34 cellular contexts compared by ENCODE assay signal in genomic region chr7:2829040-2829439, GRCh38.
"Had no signal": no experiment of that assay in that cellular context is flagged by ENCODE, and none has a peak within 500 bp of the region (broad histone marks: within the 10 kb centered on the region; RNA-seq: fewer than 3 reads in every experiment).

No MANE protein-coding gene starts in this region.

- H3K27ac Mint-ChIP-seq: activated B cell treated with CpG ODN at 0.5 μM for 24 hours; activated CD8-positive, alpha-beta memory T cell treated with anti-CD3 and anti-CD28 coated beads, Interleukin-2, amount 10 ng/mL, durations not matched to agents 7 days and 5 days; activated CD8-positive, alpha-beta T cell treated with anti-CD3 and anti-CD28 coated beads, Interleukin-2, amount 10 ng/mL, durations not matched to agents 7 days and 5 days; activated naive CD4-positive, alpha-beta T cell treated with anti-CD3 and anti-CD28 coated beads, Interleukin-2, amount 50 U/mL, for 24 hours; activated naive CD8-positive, alpha-beta T cell treated with anti-CD3 and anti-CD28 coated beads, Interleukin-2, amount 50 U/mL, for 24 hours; activated T-helper 2 cell treated with anti-CD3 and anti-CD28 coated beads, Interferon-gamma antibody, Interleukin-2, Interleukin-4, amounts not matched to agents 10 μg/mL and 5 μg/mL and 100 μg/mL, durations not matched to agents 14 hours and 24 hours and 36 hours; mesothelial cell of epicardium; progenitor cell of endocrine pancreas; stimulated activated naive CD8-positive, alpha-beta T cell treated with anti-CD3 and anti-CD28 coated beads, Interleukin-15, Interleukin-2, amounts not matched to agents 100 ng/mL and 50 ng/mL, for 24 hours; T-helper 1 cell treated with Interleukin-12 subunit alpha and Interleukin-12 subunit beta and Interleukin-4 antibody, amounts not matched to agents 30 μg/mL and 1 μg/mL, for 36 hours; type B pancreatic cell had no signal

- H3K27ac ChIP-seq: epithelial cell of prostate, esophagus squamous epithelium, gastroesophageal sphincter, hepatocyte, ovary, skin epidermis, thoracic aorta, vagina had no signal

- H3K4me2 ChIP-seq: hepatocyte had no signal

- H3K9me3 Mint-ChIP-seq: activated B cell treated with CpG ODN at 0.5 μM for 24 hours; activated naive CD4-positive, alpha-beta T cell treated with anti-CD3 and anti-CD28 coated beads, Interleukin-2, amount 50 U/mL, for 24 hours; activated naive CD8-positive, alpha-beta T cell treated with anti-CD3 and anti-CD28 coated beads, Interleukin-2, amount 50 U/mL, for 24 hours; activated T-helper 2 cell treated with anti-CD3 and anti-CD28 coated beads, Interferon-gamma antibody, Interleukin-2, Interleukin-4, amounts not matched to agents 10 μg/mL and 5 μg/mL and 100 μg/mL, durations not matched to agents 14 hours and 24 hours and 36 hours; central memory CD8-positive, alpha-beta T cell; mesothelial cell of epicardium; naive B cell; stimulated activated naive CD8-positive, alpha-beta T cell treated with anti-CD3 and anti-CD28 coated beads, Interleukin-15, Interleukin-2, amounts not matched to agents 100 ng/mL and 50 ng/mL, for 24 hours; T-helper 1 cell treated with Interleukin-12 subunit alpha and Interleukin-12 subunit beta and Interleukin-4 antibody, amounts not matched to agents 30 μg/mL and 1 μg/mL, for 36 hours; type B pancreatic cell had no signal

- H3K27me3 Mint-ChIP-seq: activated B cell treated with CpG ODN at 0.5 μM for 24 hours; activated CD8-positive, alpha-beta memory T cell treated with anti-CD3 and anti-CD28 coated beads, Interleukin-2, amount 10 ng/mL, durations not matched to agents 7 days and 5 days; activated naive CD4-positive, alpha-beta T cell treated with anti-CD3 and anti-CD28 coated beads, Interleukin-2, amount 50 U/mL, for 24 hours; activated naive CD8-positive, alpha-beta T cell treated with anti-CD3 and anti-CD28 coated beads, Interleukin-2, amount 50 U/mL, for 24 hours; central memory CD8-positive, alpha-beta T cell; naive B cell; progenitor cell of endocrine pancreas; stimulated activated naive CD8-positive, alpha-beta T cell treated with anti-CD3 and anti-CD28 coated beads, Interleukin-15, Interleukin-2, amounts not matched to agents 100 ng/mL and 50 ng/mL, for 24 hours; type B pancreatic cell had no signal

- DNase-seq: activated B cell treated with CpG ODN at 0.5 μM for 24 hours; activated CD4-positive, alpha-beta T cell treated with anti-CD3 and anti-CD28 coated beads, Interleukin-2, amount 50 U/mL, for 1 hour; activated CD8-positive, alpha-beta memory T cell treated with anti-CD3 and anti-CD28 coated beads, Interleukin-2, amount 10 ng/mL, durations not matched to agents 7 days and 5 days; activated CD8-positive, alpha-beta T cell treated with anti-CD3 and anti-CD28 coated beads, Interleukin-2, amount 10 ng/mL, durations not matched to agents 7 days and 5 days; activated naive CD8-positive, alpha-beta T cell treated with anti-CD3 and anti-CD28 coated beads, Interleukin-2, amount 50 U/mL, for 24 hours; activated T-cell treated with anti-CD3 and anti-CD28 coated beads, Interleukin-2, amount 50 U/mL, for 48 hours; amygdala; dermis blood vessel endothelial cell; effector CD4-positive, alpha-beta T cell; esophagus squamous epithelium; kidney; left colon; mammary epithelial cell; naive B cell; nephron progenitor cell; ovary; stimulated activated CD4-positive, alpha-beta T cell treated with anti-CD3 and anti-CD28 coated beads, Interleukin-12 subunit alpha, Interleukin-12 subunit beta, amount 100 ng/mL, for 4 hours; stimulated activated CD4-positive, alpha-beta T cell treated with anti-CD3 and anti-CD28 coated beads, Interleukin-4, amount 100 ng/mL, for 1 hour; T-helper 9 cell had no signal

- H2AFZ ChIP-seq: hepatocyte had no signal

- H3K4me3 Mint-ChIP-seq: activated B cell treated with CpG ODN at 0.5 μM for 24 hours; activated CD8-positive, alpha-beta memory T cell treated with anti-CD3 and anti-CD28 coated beads, Interleukin-2, amount 10 ng/mL, durations not matched to agents 7 days and 5 days; activated CD8-positive, alpha-beta T cell treated with anti-CD3 and anti-CD28 coated beads, Interleukin-2, amount 10 ng/mL, durations not matched to agents 7 days and 5 days; activated naive CD4-positive, alpha-beta T cell treated with anti-CD3 and anti-CD28 coated beads, Interleukin-2, amount 50 U/mL, for 24 hours; activated naive CD8-positive, alpha-beta T cell treated with anti-CD3 and anti-CD28 coated beads, Interleukin-2, amount 50 U/mL, for 24 hours; central memory CD8-positive, alpha-beta T cell; mesothelial cell of epicardium; nephron progenitor cell; stimulated activated naive CD8-positive, alpha-beta T cell treated with anti-CD3 and anti-CD28 coated beads, Interleukin-15, Interleukin-2, amounts not matched to agents 100 ng/mL and 50 ng/mL, for 24 hours; T-helper 1 cell treated with Interleukin-12 subunit alpha and Interleukin-12 subunit beta and Interleukin-4 antibody, amounts not matched to agents 30 μg/mL and 1 μg/mL, for 36 hours; type B pancreatic cell had no signal

- H3K27me3 ChIP-seq: esophagus squamous epithelium, gastroesophageal sphincter, hepatocyte, ovary, vagina had no signal

- ATAC-seq: activated CD8-positive, alpha-beta memory T cell treated with anti-CD3 and anti-CD28 coated beads, Interleukin-2, amount 10 ng/mL, durations not matched to agents 7 days and 5 days; activated CD8-positive, alpha-beta T cell treated with anti-CD3 and anti-CD28 coated beads, Interleukin-2, amount 10 ng/mL, durations not matched to agents 7 days and 5 days; activated naive CD8-positive, alpha-beta T cell treated with anti-CD3 and anti-CD28 coated beads, Interleukin-2, amount 50 U/mL, for 24 hours; gastroesophageal sphincter; left colon; sciatic nerve had no signal

- H3K9me3 ChIP-seq: esophagus squamous epithelium, gastroesophageal sphincter, ovary, thoracic aorta, vagina had no signal

- H3K36me3 ChIP-seq: esophagus squamous epithelium, ovary, thoracic aorta, vagina had no signal

- H3K4me3 ChIP-seq: esophagus squamous epithelium, gastroesophageal sphincter, hepatocyte, ovary, skin epidermis, thoracic aorta, vagina had no signal
